ENCODE assay signal across 19 cellular contexts in genomic region chr5:173304591-173304988, GRCh38. TPM values are rescaled to one million over a fixed set of nuclear protein-coding genes. Genes with fewer than 3 reads are reported as not detected.
DNase-seq lines count a peak whose midpoint lies in the region; ATAC-seq, FAIRE-seq and TF ChIP-seq lines count a peak whose summit lies in the region.
"Had no signal": no experiment of that assay in that cellular context is flagged by ENCODE, and none has a peak within 500 bp of the region (broad histone marks: within the 10 kb centered on the region; RNA-seq: fewer than 3 reads in every experiment).

No MANE protein-coding gene starts in this region.

- no peaks in the 10 kb centered on the region for H3K9me2 ChIP-seq in GM23338 (ENCODE audit: insufficient read depth)

- H3K4me3 ChIP-seq in A549: no peak overlapping the region
- H3K4me3 ChIP-seq in GM23338: no peak overlapping the region
- H3K4me3 ChIP-seq in astrocyte of the spinal cord (ENCODE audit: low read depth, low read length): no peak overlapping the region
- H3K4me3 ChIP-seq: SJCRH30 had no signal

- in situ Hi-C loops in astrocyte of the spinal cord (cut with HindIII; ENCODE audit: low sequenced_read_pairs): no loop called here

- CTCF ChIA-PET in A549 (lab: Yijun Ruan, JAX): interaction anchor here (0.7 to 7.0 kb wide), 5 partner anchors 10 to 1013 kb away, joined by 3 to 60 read pairs (median 6); no protein-coding TSS in a partner anchor

- peaks cover 16% of the 10 kb centered on the region for H3K9me3 Mint-ChIP-seq in GM23338
- peaks cover 11% of the 10 kb centered on the region for H3K9me3 Mint-ChIP-seq in mesothelial cell of epicardium

- peak overlapping the region in 1 of 2 experiments; percentile 69; a peak in 3 of 6 replicates for H3K27ac ChIP-seq in A549
- H3K27ac ChIP-seq in GM23338 (ENCODE audit: low read depth): no peak overlapping the region
- H3K27ac ChIP-seq in foreskin keratinocyte: no peak overlapping the region

- no peaks in the 10 kb centered on the region for H4K20me1 ChIP-seq in GM23338 (replicated peaks; ENCODE audit: insufficient read depth)

- H3K9me3 ChIP-seq in A549: peaks cover 19% of the 10 kb centered on the region

- no peaks in the 10 kb centered on the region for H3K79me2 ChIP-seq in GM23338 (replicated peaks; ENCODE audit: insufficient read depth)

- H3K4me1 ChIP-seq in A549: peaks cover 32% of the 10 kb centered on the region
- peaks cover 43% of the 10 kb centered on the region for H3K4me1 ChIP-seq in GM23338 (ENCODE audit: insufficient read depth)
- peaks cover 10% of the 10 kb centered on the region for H3K4me1 ChIP-seq in foreskin keratinocyte

- no peak for TF ChIP-seq EP300 in A549 (IDR thresholded peaks at IDR 0.05)

- H3K27ac Mint-ChIP-seq in GM23338 (peak overlapping the region; percentile 50), mesothelial cell of epicardium (peak overlapping the region; percentile 96)
- H3K27ac Mint-ChIP-seq: CD8-positive, alpha-beta memory T cell had no signal

- H3K4me2 ChIP-seq in A549 (peak overlapping the region; percentile 59), GM23338 (peak overlapping the region; percentile 73)

- POLR2A ChIA-PET in A549 (lab: Yijun Ruan, JAX): no interaction called here

- ATAC-seq in A549 (no peak), GM23338 (peak; percentile 14), HG03565 (IDR thresholded peaks at IDR 0.05; ENCODE audit: unreplicated experiment) (no peak), foreskin keratinocyte (no peak), HG02981 (IDR thresholded peaks at IDR 0.05; ENCODE audit: unreplicated experiment) (no peak)
- ATAC-seq: Panc1 had no signal

- H3K4me1 Mint-ChIP-seq in GM23338 (peaks cover 46% of the 10 kb centered on the region), mesothelial cell of epicardium (peaks cover 51% of the 10 kb centered on the region)
- H3K4me1 Mint-ChIP-seq: CD8-positive, alpha-beta memory T cell had no signal

- H3K27me3 ChIP-seq in GM23338 (ENCODE audit: insufficient read depth) (no peaks in the 10 kb centered on the region), foreskin keratinocyte (peaks cover 3% of the 10 kb centered on the region)
- H3K27me3 ChIP-seq: SJCRH30 had no signal

- 41% methylated on average over 10 of the region's 10 CpGs for WGBS in A549 (ENCODE audit: missing lambda C conversion rate)

- peaks cover 22% of the 10 kb centered on the region for H3K27me3 Mint-ChIP-seq in GM23338 (ENCODE audit: insufficient read depth, low read depth, poor library complexity)
- no peaks in the 10 kb centered on the region for H3K27me3 Mint-ChIP-seq in mesothelial cell of epicardium (ENCODE audit: low read depth)

- no peak for TF ChIP-seq RAD21 in A549 (conservative IDR thresholded peaks at IDR 0.05 in 1 of 2, IDR thresholded peaks at IDR 0.05 in 1 of 2)

- H3K36me3 Mint-ChIP-seq in GM23338 (ENCODE audit: low read depth) (peaks cover 12% of the 10 kb centered on the region), mesothelial cell of epicardium (peaks cover 4% of the 10 kb centered on the region)
- H3K36me3 Mint-ChIP-seq: CD8-positive, alpha-beta memory T cell had no signal

- no peaks in the 10 kb centered on the region; the same call in none of the 2 replicates for H3K36me3 ChIP-seq in GM23338 (ENCODE audit: insufficient read depth)
- H3K36me3 ChIP-seq: SJCRH30 had no signal

- FAIRE-seq in A549 (lab: Jason Lieb, UNC): no peak
- FAIRE-seq: D721Med, GM12892, GM18507 had no signal

- DNase-seq in A549 (ENCODE audit: low read depth in 1 of 2, low spot score in 1 of 2): no peak
- no peak for DNase-seq in GM23338 (ENCODE audit: low spot score)
- DNase-seq in astrocyte of the spinal cord (ENCODE audit: low read depth, low spot score): peak; percentile 50
- DNase-seq in mesothelial cell of epicardium (ENCODE audit: low spot score in 2 of 2, unreplicated experiment in 2 of 2): no peak
- DNase-seq in NOMO-1 treated with dmso at 0.1 percent for 144 hours (lab: John Stamatoyannopoulos, UW; ENCODE audit: unreplicated experiment): no peak
- no peak for DNase-seq in foreskin keratinocyte
- DNase-seq: C1 segment of cervical spinal cord; CD8-positive, alpha-beta memory T cell; DMS79; NCI-H1092 treated with DMSO at 0.1 percent for 48 hours; NCI-H1694; NCI-H2081 treated with DMSO at 0.1 percent for 48 hours had no signal

- H3K4me3 Mint-ChIP-seq in GM23338 (no peak overlapping the region; the same call in 2 of the 3 replicates), mesothelial cell of epicardium (no peak overlapping the region)
- H3K4me3 Mint-ChIP-seq: CD8-positive, alpha-beta memory T cell had no signal

- 0 out of 2 replicates have a peak, but pooled peaks cover 6% of the 10 kb centered on the region for H3F3A ChIP-seq in GM23338 (replicated peaks; ENCODE audit: low read depth)

- TF ChIP-seq CTCF in A549 (IDR thresholded peaks at IDR 0.05) (no peak), GM23338 (conservative IDR thresholded peaks at IDR 0.05; ENCODE audit: low read depth in 2 of 2) (no peak), astrocyte of the spinal cord (IDR thresholded peaks at IDR 0.05; ENCODE audit: low read depth, low read length) (no peak), mesothelial cell of epicardium (IDR thresholded peaks at IDR 0.05; ENCODE audit: unreplicated experiment) (no peak), foreskin keratinocyte (conservative IDR thresholded peaks at IDR 0.05) (no peak)

- no peak for TF ChIP-seq POLR2A in A549 (IDR thresholded peaks at IDR 0.05; ENCODE audit: low read length)

- H2AFZ ChIP-seq in GM23338: peak overlapping the region; percentile 12; the same call in 1 of the 2 replicates

TF ChIP-seq in A549, 52 proteins besides CTCF, POLR2A, EP300 and RAD21:
- no peak for TF ChIP-seq TFCP2L1 (CRISPR knock-in tag; IDR thresholded peaks at IDR 0.05)
- no peak for TF ChIP-seq RCOR1 (IDR thresholded peaks at IDR 0.05; ENCODE audit: low read depth, low read length)
- TF ChIP-seq CBX8 (IDR thresholded peaks at IDR 0.05): no peak
- no peak for TF ChIP-seq ESRRA (IDR thresholded peaks at IDR 0.05; ENCODE audit: borderline replicate concordance, low read length)
- TF ChIP-seq MAFK (IDR thresholded peaks at IDR 0.05; ENCODE audit: partially characterized antibody): no peak
- no peak for TF ChIP-seq KDM1A (IDR thresholded peaks at IDR 0.05; ENCODE audit: low read depth)
- TF ChIP-seq CEBPB (IDR thresholded peaks at IDR 0.05): no peak
- no peak for TF ChIP-seq HOXA7 (CRISPR knock-in tag; IDR thresholded peaks at IDR 0.05)
- TF ChIP-seq ZSCAN20 (CRISPR knock-in tag; IDR thresholded peaks at IDR 0.05): no peak
- TF ChIP-seq GATA3 (IDR thresholded peaks at IDR 0.05; ENCODE audit: borderline replicate concordance): no peak
- no peak for TF ChIP-seq BHLHE40 (IDR thresholded peaks at IDR 0.05; ENCODE audit: low read depth, low read length)

TF ChIP-seq in GM23338, 12 proteins besides CTCF, POLR2A, EP300 and RAD21 (continues in another document):
- no peak for TF ChIP-seq JUNB (IDR thresholded peaks at IDR 0.05; ENCODE audit: unreplicated experiment)
- no peak for TF ChIP-seq NANOG (IDR thresholded peaks at IDR 0.05; ENCODE audit: borderline replicate concordance)
- no peak for TF ChIP-seq EZH2phosphoT487 (IDR thresholded peaks at IDR 0.05; ENCODE audit: unreplicated experiment)
- TF ChIP-seq STAT1 (IDR thresholded peaks at IDR 0.05; ENCODE audit: unreplicated experiment): no peak
- TF ChIP-seq CREB1 (CRISPR knock-in tag; IDR thresholded peaks at IDR 0.05; ENCODE audit: low read depth): no peak
- no peak for TF ChIP-seq EZH2 (IDR thresholded peaks at IDR 0.05; ENCODE audit: low read depth, unreplicated experiment)
- no peak for TF ChIP-seq REST (IDR thresholded peaks at IDR 0.05; ENCODE audit: unreplicated experiment)
- no peak for TF ChIP-seq ZNF114 (CRISPR knock-in tag; IDR thresholded peaks at IDR 0.05)
- TF ChIP-seq POLR2AphosphoS5 (IDR thresholded peaks at IDR 0.05; ENCODE audit: low read depth): no peak

RNA-seq across cellular contexts. Expression of gene STC2, which starts 23.6 kb away (rescaled TPM):
- polyA plus RNA-seq in A549 (2011; rRNA removed): 30.8 and 46.1 TPM in 2 replicates
- 19.1 and 31.4 TPM in 2 replicates for polyA plus RNA-seq in A549 (2012; cell fraction: cytosol; rRNA removed)
- 39.8 and 46.9 TPM in 2 replicates for polyA plus RNA-seq in A549 (2012; cell fraction: nucleus; rRNA removed)
- 45.2 to 66.9 TPM (median 52.3 TPM) in 3 replicates for polyA plus RNA-seq in A549 (2017; fragmentation: RNase III; extraction: RNeasy Plus Mini Kit Qiagen cat#74134 plus additional on column Dnase treatment)
- polyA minus RNA-seq in A549 (2011; rRNA and poly(A)+ RNA removed): 23.0 and 41.0 TPM in 2 replicates
- total RNA-seq in GM23338 (2014; rRNA removed; shearing (Covaris generic)): 132 and 160 TPM in 2 replicates
- 25.4 and 27.3 TPM in 2 replicates for polyA plus RNA-seq in GM23338 (2016; fragmentation: Nextera tagmentation; extraction: Ambion mirVana)
- total RNA-seq in mesothelial cell of epicardium: 24.8 to 26.9 TPM (median 26.0 TPM) in 3 replicates
- 10.2 and 25.1 TPM in 2 replicates for total RNA-seq in foreskin keratinocyte
- polyA plus RNA-seq in foreskin keratinocyte: 8.6 and 17.8 TPM in 2 replicates
- polyA plus RNA-seq: CD8-positive, alpha-beta memory T cell had no signal
